ENCODE assay signal across 22 cellular contexts in genomic region chr5:175859916-175860315, GRCh38. TPM values are rescaled to one million over a fixed set of nuclear protein-coding genes. Genes with fewer than 3 reads are reported as not detected.
DNase-seq lines count a peak whose midpoint lies in the region; ATAC-seq and TF ChIP-seq lines count a peak whose summit lies in the region.
"Had no signal": no experiment of that assay in that cellular context is flagged by ENCODE, and none has a peak within 500 bp of the region (broad histone marks: within the 10 kb centered on the region; RNA-seq: fewer than 3 reads in every experiment).

No MANE protein-coding gene starts in this region.

- WGBS in body of pancreas, 2 donors = 77 to 85% methylated on average over 4 of the region's 4 CpGs

- CTCF ChIA-PET in HCT116 (lab: Charles Lee) = no interaction called here

- intact Hi-C loops in HCT116 (cut with micrococcal nuclease) = loop anchor here (10.0 kb wide), 1 partner anchor 945 kb away; no protein-coding TSS in a partner anchor
- intact Hi-C loops in body of pancreas (cut with DNase I) = no loop called here

- H3K4me3 ChIP-seq in HCT116 (replicated peaks in 1 of 2; ENCODE audit: low read depth in 1 of 2, low read length in 2 of 2) = no peak overlapping the region
- H3K4me3 ChIP-seq in body of pancreas = no peak overlapping the region
- H3K4me3 ChIP-seq: BLaER1 treated with 17β-estradiol and CSF1 and Interleukin-3, amounts not matched to agents 10 nM and 100 nM; HAP-1 had no signal

- H3K4me1 ChIP-seq in HCT116 (ENCODE audit: control insufficient read depth in 1 of 2, insufficient read depth in 2 of 2, low read length in 2 of 2) (peaks cover 33 to 51% of the 10 kb centered on the region in 2 experiments), body of pancreas (no peaks in the 10 kb centered on the region)
- H3K4me1 ChIP-seq: HAP-1 had no signal

- POLR2A ChIA-PET in HCT116 (lab: Charles Lee) = no interaction called here

- TF ChIP-seq CTCF in HCT116 (IDR thresholded peaks at IDR 0.05 in 2 of 3, conservative IDR thresholded peaks at IDR 0.05 in 1 of 3; ENCODE audit: borderline replicate concordance in 1 of 3, insufficient read depth in 1 of 3, low read depth in 2 of 3, low read length in 2 of 3) (no peak), chondrocyte (IDR thresholded peaks at IDR 0.05) (no peak), body of pancreas (IDR thresholded peaks at IDR 0.05) (no peak)

- no peak overlapping the region; the same call in 1 of the 2 replicates for H3K27ac ChIP-seq in HCT116 (ENCODE audit: low read depth, low read length)
- H3K27ac ChIP-seq in body of pancreas = no peak overlapping the region
- H3K27ac ChIP-seq: 22Rv1; BLaER1 treated with 17β-estradiol and CSF1 and Interleukin-3, amounts not matched to agents 10 nM and 100 nM had no signal

- no peak overlapping the region for H2AFZ ChIP-seq in HCT116 (ENCODE audit: low read depth, low read length, poor library complexity, severe bottlenecking)

- no peaks in the 10 kb centered on the region for H3K9me2 ChIP-seq in HCT116 (ENCODE audit: insufficient read depth)

- H3K36me3 ChIP-seq in HCT116 (ENCODE audit: control insufficient read depth in 1 of 2, insufficient read depth in 2 of 2, low read length in 2 of 2) = no peaks in the 10 kb centered on the region
- H3K36me3 ChIP-seq in body of pancreas (replicated peaks in 1 of 2; ENCODE audit: insufficient read depth in 1 of 2, low read depth in 2 of 2) = no peaks in the 10 kb centered on the region
- H3K36me3 ChIP-seq: BE2C; BLaER1 treated with 17β-estradiol and CSF1 and Interleukin-3, amounts not matched to agents 10 nM and 100 nM; HAP-1 had no signal

- H3K9me3 ChIP-seq in HCT116 (ENCODE audit: control insufficient read depth in 1 of 2, insufficient read depth in 1 of 2, low read depth in 1 of 2, low read length in 2 of 2) (no peaks in the 10 kb centered on the region), body of pancreas (no peaks in the 10 kb centered on the region)
- H3K9me3 ChIP-seq: BE2C, HAP-1 had no signal

- no peak for ATAC-seq in HCT116
- no peak for ATAC-seq in GM19463 (IDR thresholded peaks at IDR 0.05; ENCODE audit: unreplicated experiment)
- no peak for ATAC-seq in body of pancreas

- peaks cover 6% of the 10 kb centered on the region; the same call in 1 of the 2 replicates for H3K27me3 ChIP-seq in HCT116 (ENCODE audit: insufficient read depth, low read length)
- H3K27me3 ChIP-seq in body of pancreas = no peaks in the 10 kb centered on the region
- H3K27me3 ChIP-seq: BE2C; BLaER1 treated with 17β-estradiol and CSF1 and Interleukin-3, amounts not matched to agents 10 nM and 100 nM had no signal

- peak; percentile 43 to 67 for DNase-seq in NCI-H524 (lab: John Stamatoyannopoulos, UW)
- DNase-seq in NCI-H524 treated with DMSO at 0.1 percent for 48 hours (lab: John Stamatoyannopoulos, UW) = no peak
- no peak for DNase-seq in HCT116 (ENCODE audit: low read depth, low spot score)
- DNase-seq in NCI-H69 (lab: John Stamatoyannopoulos, UW) = peak; percentile 51
- peak; percentile 35 for DNase-seq in chondrocyte (ENCODE audit: low spot score)
- DNase-seq in activated CD4-positive, CD25-positive, alpha-beta regulatory T cell (lab: John Stamatoyannopoulos, UW) = no peak
- no peak for DNase-seq in body of pancreas
- DNase-seq: ACHN; AML-193; BE2C; Calu3; CD4-positive, alpha-beta T cell; COR-L47; DMS53; DMS79 treated with DMSO at 0.1 percent for 48 hours; GOT3 had no signal

- H3K27ac Mint-ChIP-seq in chondrocyte (ENCODE audit: unreplicated experiment) = no peak overlapping the region
- H3K27ac Mint-ChIP-seq: CD4-positive, alpha-beta T cell had no signal

- peaks cover 36% of the 10 kb centered on the region for H3K27me3 Mint-ChIP-seq in chondrocyte (ENCODE audit: low read depth)

- H3K9me3 Mint-ChIP-seq in chondrocyte (ENCODE audit: low read depth) = no peaks in the 10 kb centered on the region
- H3K9me3 Mint-ChIP-seq: CD4-positive, alpha-beta T cell had no signal

- BruUV-seq in HCT116 (replicated peaks; lab: Mats Ljungman, UMichigan) = no TSS peak

- H3K79me2 ChIP-seq in HCT116 (ENCODE audit: insufficient read depth, low read length) = no peaks in the 10 kb centered on the region

- H3K4me3 Mint-ChIP-seq in chondrocyte (ENCODE audit: unreplicated experiment) = no peak overlapping the region
- H3K4me3 Mint-ChIP-seq: CD14-positive monocyte; CD4-positive, alpha-beta T cell had no signal

- H4K20me1 ChIP-seq in HCT116 (ENCODE audit: insufficient read depth) = no peaks in the 10 kb centered on the region
- H4K20me1 ChIP-seq: BLaER1 treated with 17β-estradiol and CSF1 and Interleukin-3, amounts not matched to agents 10 nM and 100 nM had no signal

- TF ChIP-seq POLR2A in HCT116 (IDR thresholded peaks at IDR 0.05; ENCODE audit: borderline replicate concordance, extremely low read depth, insufficient read depth, insufficient read length) (no peak), body of pancreas (IDR thresholded peaks at IDR 0.05) (no peak)

- no peaks in the 10 kb centered on the region for H3K36me3 Mint-ChIP-seq in chondrocyte (ENCODE audit: low read depth)
- H3K36me3 Mint-ChIP-seq: CD14-positive monocyte had no signal

- H3K9ac ChIP-seq in HCT116 (ENCODE audit: low read length) = no peak overlapping the region
- H3K9ac ChIP-seq: BLaER1 treated with 17β-estradiol and CSF1 and Interleukin-3, amounts not matched to agents 10 nM and 100 nM had no signal

- H3K4me1 Mint-ChIP-seq in chondrocyte (ENCODE audit: low read depth) = no peaks in the 10 kb centered on the region

- H3K4me2 ChIP-seq in HCT116 (ENCODE audit: low read length) = peak overlapping the region; percentile 15; the same call in 1 of the 2 replicates

- RAD21 ChIA-PET in HCT116 (lab: Charles Lee; ENCODE audit: low non-redundant PET in 1 of 2, low total read pairs in 2 of 2, uncharacterized antibody in 2 of 2, unreplicated experiment in 2 of 2) = no interaction called here

- TF ChIP-seq RAD21 in HCT116 (IDR thresholded peaks at IDR 0.05; ENCODE audit: low read depth) = no peak

TF ChIP-seq in HCT116, 20 proteins besides CTCF, POLR2A, EP300 and RAD21 (continues in another document):
- TF ChIP-seq YY1 (IDR thresholded peaks at IDR 0.05; ENCODE audit: extremely low read depth, insufficient replicate concordance, low read depth, low read length) (no peak), EZH2 (IDR thresholded peaks at IDR 0.05) (no peak), CBX3 (IDR thresholded peaks at IDR 0.05; ENCODE audit: low read depth) (no peak), TCF7L2 (IDR thresholded peaks at IDR 0.05; ENCODE audit: borderline replicate concordance, extremely low read depth, insufficient read depth, insufficient read length) (no peak), MAX (IDR thresholded peaks at IDR 0.05) (no peak), EGR1 (IDR thresholded peaks at IDR 0.05; ENCODE audit: low read depth) (no peak), JUND (IDR thresholded peaks at IDR 0.05) (no peak), SIN3A (IDR thresholded peaks at IDR 0.05; ENCODE audit: low read depth) (no peak), REST (IDR thresholded peaks at IDR 0.05; ENCODE audit: low read depth) (no peak), ZNF274 (IDR thresholded peaks at IDR 0.05; ENCODE audit: low read depth, low read length) (no peak), ATF3 (IDR thresholded peaks at IDR 0.05) (no peak), ZFX (IDR thresholded peaks at IDR 0.05) (no peak), POLR2AphosphoS5 (IDR thresholded peaks at IDR 0.05; ENCODE audit: low read depth, low read length) (no peak), SRF (IDR thresholded peaks at IDR 0.05; ENCODE audit: low read depth) (no peak), FOSL1 (IDR thresholded peaks at IDR 0.05; ENCODE audit: low read depth) (no peak)

RNA-seq across cellular contexts. Expression of gene CPLX2, which starts 11.5 kb away (rescaled TPM):
- total RNA-seq in HCT116 (2021; ENCODE audit: unreplicated experiment) (not detected), chondrocyte (not detected in 3 replicates), body of pancreas (10 to 100 TPM; 10.9 to 11.9 TPM)
- 0.08 and 0.19 TPM in 2 replicates for polyA plus RNA-seq in HCT116 (2012)
- total RNA-seq: Calu3; CD4-positive, alpha-beta T cell; Daoy had no signal
- polyA plus RNA-seq: CD14-positive monocyte had no signal

Comparison
In these comparisons a context has a peak if more than half of its experiments do, and no peak if none do; other contexts are left out.
1. DNase-seq: peak in NCI-H524 (2 of 2), NCI-H69 (single experiment) and chondrocyte (single experiment); none in NCI-H524 treated with DMSO at 0.1 percent for 48 hours (single experiment), HCT116 (single experiment), activated CD4-positive, CD25-positive, alpha-beta regulatory T cell (0 of 4) and body of pancreas (0 of 4).
2. RNA of gene CPLX2, which starts 11.5 kb away (total RNA-seq): 10.9 to 11.9 TPM in body of pancreas; not detected in HCT116 (single experiment) and not detected in chondrocyte; every median in the first group is over 10 times any median in the second.